Comparison of ENCODE assay signal across 9 cellular contexts in genomic region chr11:117876049-117876340, GRCh38. TPM values are rescaled to one million over a fixed set of nuclear protein-coding genes. Genes with fewer than 3 reads are reported as not detected.
DNase-seq lines count a peak whose midpoint lies in the region; ATAC-seq and TF ChIP-seq lines count a peak whose summit lies in the region.
"Had no signal": no experiment of that assay in that cellular context is flagged by ENCODE, and none has a peak within 500 bp of the region (broad histone marks: within the 10 kb centered on the region; RNA-seq: fewer than 3 reads in every experiment).

No MANE protein-coding gene starts in this region.

- H4K8ac ChIP-seq in neuronal stem cell (ENCODE audit: low read depth, low read length), result peak overlapping the region; percentile 20

- H2AFZ ChIP-seq in neuronal stem cell (ENCODE audit: low read length), result peak overlapping the region; percentile 98

- H3K4me1 Mint-ChIP-seq in CD4-positive, CD25-positive, alpha-beta regulatory T cell, result peaks cover 0 to 34% (median 23%) of the 10 kb centered on the region in 4 donors
- peaks cover 28% of the 10 kb centered on the region for H3K4me1 Mint-ChIP-seq in endothelial cell (ENCODE audit: unreplicated experiment)

- H3K27ac ChIP-seq in CD4-positive, CD25-positive, alpha-beta regulatory T cell (ENCODE audit: insufficient read depth, low read length, poor library complexity, severe bottlenecking), result no peak overlapping the region
- peak overlapping the region; percentile 21 for H3K27ac ChIP-seq in neuronal stem cell (replicated peaks; ENCODE audit: low read length)

- H3K14ac ChIP-seq in neuronal stem cell (ENCODE audit: low read length), result peak overlapping the region; percentile 72

- no peak overlapping the region for H3K4ac ChIP-seq in neuronal stem cell (ENCODE audit: low read length)

- peaks cover 29% of the 10 kb centered on the region for H3K4me1 ChIP-seq in CD4-positive, CD25-positive, alpha-beta regulatory T cell (ENCODE audit: control insufficient read depth, insufficient read depth, low read length, poor library complexity, severe bottlenecking)
- H3K4me1 ChIP-seq in NT2/D1 (ENCODE audit: insufficient read depth, insufficient read length) (peaks cover 3% of the 10 kb centered on the region), neuronal stem cell (ENCODE audit: control insufficient read depth in 2 of 2, insufficient read depth in 1 of 2, low read depth in 1 of 2, low read length in 2 of 2) (peaks cover 15 to 22% of the 10 kb centered on the region in 2 donors)

- H3K4me3 ChIP-seq in CD4-positive, CD25-positive, alpha-beta regulatory T cell (ENCODE audit: low read depth, low read length), result peak overlapping the region; percentile 55
- H3K4me3 ChIP-seq in NT2/D1 (ENCODE audit: insufficient read length, low read depth), result peak overlapping the region; percentile 67
- H3K4me3 ChIP-seq in neuronal stem cell (ENCODE audit: low read length in 2 of 2), result peak overlapping the region; percentile 81 to 85
- H3K4me3 ChIP-seq: GM12878 had no signal

- peaks cover 0 to 2% (median 0%) of the 10 kb centered on the region in 7 donors for H3K9me3 Mint-ChIP-seq in CD4-positive, CD25-positive, alpha-beta regulatory T cell
- no peaks in the 10 kb centered on the region for H3K9me3 Mint-ChIP-seq in endothelial cell (ENCODE audit: unreplicated experiment)

- peaks cover 77% of the 10 kb centered on the region for H3K27me3 Mint-ChIP-seq in CD4-positive, CD25-positive, alpha-beta regulatory T cell
- H3K27me3 Mint-ChIP-seq in endothelial cell (ENCODE audit: unreplicated experiment), result peaks cover 26% of the 10 kb centered on the region

- no peak for ATAC-seq in CD4-positive, CD25-positive, alpha-beta regulatory T cell (ENCODE audit: low read depth in 2 of 2)
- no peak for ATAC-seq in GM19023 (IDR thresholded peaks at IDR 0.05; ENCODE audit: unreplicated experiment)
- ATAC-seq in HG03196 (IDR thresholded peaks at IDR 0.05; ENCODE audit: unreplicated experiment), result no peak
- ATAC-seq: GM12878 had no signal

- H3K79me1 ChIP-seq in neuronal stem cell (ENCODE audit: low read depth, low read length), result peaks cover 11% of the 10 kb centered on the region

- H3K36me3 ChIP-seq in CD4-positive, CD25-positive, alpha-beta regulatory T cell (ENCODE audit: control insufficient read depth, insufficient read depth, low read length), result no peaks in the 10 kb centered on the region
- H3K36me3 ChIP-seq in NT2/D1 (ENCODE audit: insufficient read depth, insufficient read length, low read length) (no peaks in the 10 kb centered on the region), neuronal stem cell (replicated peaks in 1 of 2; ENCODE audit: control insufficient read depth in 2 of 2, insufficient read depth in 2 of 2, low read length in 2 of 2) (peaks cover 3 to 4% of the 10 kb centered on the region in 2 donors)

- H3K4me3 Mint-ChIP-seq in CD4-positive, CD25-positive, alpha-beta regulatory T cell, result peak overlapping the region; percentile 15 to 89 (median 70)
- peak overlapping the region; percentile 94 for H3K4me3 Mint-ChIP-seq in endothelial cell (ENCODE audit: unreplicated experiment)

- no peak for DNase-seq in CD4-positive, CD25-positive, alpha-beta regulatory T cell
- no peak for DNase-seq in NT2/D1 (ENCODE audit: low read depth, low spot score)
- no peak for DNase-seq in endothelial cell (ENCODE audit: low spot score)
- no peak for DNase-seq in neuronal stem cell (ENCODE audit: low spot score)
- DNase-seq in pons (ENCODE audit: low spot score), result no peak
- no peak for DNase-seq in epidermal melanocyte (ENCODE audit: insufficient read length, low spot score)

- no peak overlapping the region for H2BK120ac ChIP-seq in neuronal stem cell (ENCODE audit: low read depth, low read length)

- peak overlapping the region; percentile 97 for H3K4me2 ChIP-seq in neuronal stem cell (ENCODE audit: insufficient read depth, low read length, poor library complexity, severe bottlenecking)

- H3K9ac ChIP-seq in NT2/D1 (ENCODE audit: insufficient read length, low read depth) (peak overlapping the region; percentile 85), neuronal stem cell (ENCODE audit: low read depth, low read length, poor library complexity) (peak overlapping the region; percentile 96)

- no peaks in the 10 kb centered on the region for H3K9me3 ChIP-seq in CD4-positive, CD25-positive, alpha-beta regulatory T cell (ENCODE audit: control insufficient read depth in 2 of 2, low read length in 2 of 2)
- H3K9me3 ChIP-seq in NT2/D1 (ENCODE audit: insufficient read depth, low read length) (no peaks in the 10 kb centered on the region), neuronal stem cell (replicated peaks in 1 of 2; ENCODE audit: control insufficient read depth in 2 of 2, insufficient read depth in 1 of 2, low read depth in 1 of 2, low read length in 2 of 2) (no peaks in the 10 kb centered on the region)

- H3K36me3 Mint-ChIP-seq in CD4-positive, CD25-positive, alpha-beta regulatory T cell, result peaks cover 3% of the 10 kb centered on the region
- no peaks in the 10 kb centered on the region for H3K36me3 Mint-ChIP-seq in endothelial cell (ENCODE audit: low read depth, unreplicated experiment)

- WGBS in neuronal stem cell (ENCODE audit: extremely low coverage in 2 of 2, insufficient read length in 2 of 2, insufficient replicate concordance in 1 of 2), 2 donors, result no CpG with 5 or more reads among the region's 10 CpGs

- H2BK5ac ChIP-seq in neuronal stem cell (ENCODE audit: low read length), result peak overlapping the region; percentile 93

- peak overlapping the region; percentile 97 for H3K18ac ChIP-seq in neuronal stem cell (ENCODE audit: low read length)

- H2AK5ac ChIP-seq in neuronal stem cell (ENCODE audit: low read depth, low read length), result peak overlapping the region; percentile 82

- peak overlapping the region in 1 of 3 donors; percentile 92 for H3K27ac Mint-ChIP-seq in CD4-positive, CD25-positive, alpha-beta regulatory T cell
- H3K27ac Mint-ChIP-seq in endothelial cell (ENCODE audit: unreplicated experiment), result peak overlapping the region; percentile 31

- peak overlapping the region; percentile 77 for H2BK15ac ChIP-seq in neuronal stem cell (ENCODE audit: low read length)

- peaks cover 35% of the 10 kb centered on the region for H3K27me3 ChIP-seq in CD4-positive, CD25-positive, alpha-beta regulatory T cell (ENCODE audit: control insufficient read depth, insufficient read depth, low read length)
- H3K27me3 ChIP-seq in NT2/D1 (ENCODE audit: insufficient read depth, insufficient read length) (peaks cover 73% of the 10 kb centered on the region), neuronal stem cell (ENCODE audit: control insufficient read depth in 3 of 3, insufficient read depth in 3 of 3, low read depth in 1 of 3, low read length in 3 of 3) (peaks cover 0 to 39% (median 0%) of the 10 kb centered on the region in 3 experiments)

- H2BK12ac ChIP-seq in neuronal stem cell (ENCODE audit: low read length), result peak overlapping the region; percentile 12

- no peak for TF ChIP-seq CTCF in endothelial cell (IDR thresholded peaks at IDR 0.05; ENCODE audit: unreplicated experiment)

- H3K23ac ChIP-seq in neuronal stem cell (ENCODE audit: low read depth, low read length, poor library complexity), result peak overlapping the region; percentile 38

- peak overlapping the region; percentile 76 for H4K91ac ChIP-seq in neuronal stem cell (ENCODE audit: low read depth, low read length, poor library complexity)

RNA-seq across cellular contexts. Expression of gene FXYD6, which starts 0.5 kb away (rescaled TPM):
- not detected for total RNA-seq in CD4-positive, CD25-positive, alpha-beta regulatory T cell
- not detected for polyA plus RNA-seq in CD4-positive, CD25-positive, alpha-beta regulatory T cell
- 18.1 TPM for total RNA-seq in endothelial cell (ENCODE audit: unreplicated experiment)
- polyA plus RNA-seq in neuronal stem cell (2013, experiment 1 of 2), result 291 TPM
- 288 TPM for polyA plus RNA-seq in neuronal stem cell (2013, experiment 2 of 2)

RNA-seq across cellular contexts. Expression of gene FXYD2, which starts 51.5 kb away (rescaled TPM):
- 4.0 TPM for total RNA-seq in CD4-positive, CD25-positive, alpha-beta regulatory T cell
- 10 to 100 TPM; 35.5 to 88.9 (median 72.3) TPM for polyA plus RNA-seq in CD4-positive, CD25-positive, alpha-beta regulatory T cell
- not detected for total RNA-seq in endothelial cell (ENCODE audit: unreplicated experiment)
- 4.1 TPM for polyA plus RNA-seq in neuronal stem cell (2013, experiment 1 of 2)
- 3.3 TPM for polyA plus RNA-seq in neuronal stem cell (2013, experiment 2 of 2)

RNA-seq across cellular contexts. Expression of gene TMPRSS13, which starts 53.2 kb away (rescaled TPM):
- total RNA-seq in CD4-positive, CD25-positive, alpha-beta regulatory T cell, result 3.4 TPM
- polyA plus RNA-seq in CD4-positive, CD25-positive, alpha-beta regulatory T cell, result 1 to 10 TPM in 2 of 4 donors, under 1 TPM in 2; 0.57 to 1.4 (median 1.1) TPM
- 1.8 TPM for total RNA-seq in endothelial cell (ENCODE audit: unreplicated experiment)
- 0.10 TPM for polyA plus RNA-seq in neuronal stem cell (2013, experiment 1 of 2)
- 0.12 TPM for polyA plus RNA-seq in neuronal stem cell (2013, experiment 2 of 2)

Comparison
In these comparisons a context has a peak if more than half of its experiments do, and no peak if none do; other contexts are left out.
1. RNA of gene FXYD6, which starts 0.5 kb away (total RNA-seq): 18.1 TPM in endothelial cell (single experiment); not detected in CD4-positive, CD25-positive, alpha-beta regulatory T cell (single experiment); every median in the first group is over 10 times any median in the second.
2. Peak in every context shown above with its lines, with median percentiles within 50 percentile points of each other: H3K4me3 ChIP-seq.